ENCODE assay signal across 19 cellular contexts in the genomic region with DNA sequence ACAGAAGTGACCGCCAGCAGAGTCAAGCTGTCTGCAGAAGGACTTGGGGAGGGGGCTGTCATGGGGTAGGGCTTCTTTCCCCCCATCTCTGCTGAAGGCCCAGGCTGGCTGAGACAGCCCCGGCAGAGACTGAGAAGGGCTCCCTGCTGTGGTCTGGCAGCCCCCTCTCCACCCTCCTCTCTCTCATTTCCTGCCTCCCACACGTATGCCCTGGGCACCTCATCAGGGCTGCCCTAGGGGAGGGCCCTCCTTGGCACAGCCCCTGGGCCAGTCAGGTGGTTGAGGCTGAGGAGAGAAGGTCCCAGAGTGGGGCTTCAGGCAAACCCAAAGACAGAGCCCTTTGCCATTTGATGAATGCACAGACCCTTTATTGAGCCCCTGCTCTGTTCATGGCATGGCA. TPM values are rescaled to one million over a fixed set of nuclear protein-coding genes. Genes with fewer than 3 reads are reported as not detected.
"Had no signal": no experiment of that assay in that cellular context is flagged by ENCODE, and none has a peak within 500 bp of the region (broad histone marks: within the 10 kb centered on the region; RNA-seq: fewer than 3 reads in every experiment).

No MANE protein-coding gene starts in this region.

- H3K27me3 ChIP-seq: breast epithelium had no signal

- H3K36me3 Mint-ChIP-seq: natural killer cell treated with Interleukin-12 subunit alpha and Interleukin-12 subunit beta and Interleukin-15 and Interleukin-18, amount 100 ng/mL, for 72 hours; type B pancreatic cell had no signal

- ATAC-seq: activated CD4-positive, CD25-positive, alpha-beta regulatory T cell treated with anti-CD3 and anti-CD28 coated beads, Interleukin-2, amount 50 U/mL, for 24 hours; activated T-helper 17 cell treated with anti-CD3 and anti-CD28 coated beads, Interleukin-2, amount 50 U/mL, for 72 hours; left lobe of liver; natural killer cell treated with Interleukin-12 subunit alpha and Interleukin-12 subunit beta and Interleukin-15 and Interleukin-18, amount 100 ng/mL, for 72 hours had no signal

- DNase-seq: activated naive CD4-positive, alpha-beta T cell treated with Interleukin-2 at 50 U/mL for 16 hours; aorta; islet precursor cell; mammary epithelial cell; occipital lobe; stimulated activated CD4-positive, alpha-beta T cell treated with anti-CD3 and anti-CD28 coated beads, Interleukin-15, amount 100 ng/mL, for 24 hours; stimulated activated CD4-positive, alpha-beta T cell treated with anti-CD3 and anti-CD28 coated beads, Interleukin-4, amount 100 ng/mL, for 1 hour; stimulated activated naive CD4-positive, alpha-beta T cell treated with Interleukin-2 at 50 U/mL for 16 hours; T-helper 9 cell had no signal

- H3K9me3 ChIP-seq: breast epithelium, suprapubic skin had no signal

- H3K27ac ChIP-seq: breast epithelium, epithelial cell of prostate, skin epidermis, suprapubic skin had no signal

- H3K27ac Mint-ChIP-seq: activated T-helper 17 cell treated with anti-CD3 and anti-CD28 coated beads, Interleukin-2, amount 50 U/mL, for 72 hours; natural killer cell treated with Interleukin-12 subunit alpha and Interleukin-12 subunit beta and Interleukin-15 and Interleukin-18, amount 100 ng/mL, for 72 hours; type B pancreatic cell had no signal

- H3K9me3 Mint-ChIP-seq: activated T-helper 17 cell treated with anti-CD3 and anti-CD28 coated beads, Interleukin-2, amount 50 U/mL, for 72 hours; natural killer cell treated with Interleukin-12 subunit alpha and Interleukin-12 subunit beta and Interleukin-15 and Interleukin-18, amount 100 ng/mL, for 72 hours; type B pancreatic cell had no signal

- H3K4me1 Mint-ChIP-seq: activated T-helper 17 cell treated with anti-CD3 and anti-CD28 coated beads, Interleukin-2, amount 50 U/mL, for 72 hours had no signal

- H3K36me3 ChIP-seq: breast epithelium, suprapubic skin had no signal

- H3K4me3 ChIP-seq: breast epithelium, skin epidermis, suprapubic skin had no signal

- H3K4me3 Mint-ChIP-seq: activated T-helper 17 cell treated with anti-CD3 and anti-CD28 coated beads, Interleukin-2, amount 50 U/mL, for 72 hours; natural killer cell treated with Interleukin-12 subunit alpha and Interleukin-12 subunit beta and Interleukin-15 and Interleukin-18, amount 100 ng/mL, for 72 hours; type B pancreatic cell had no signal

RNA-seq across cellular contexts. Expression of gene RASD2, which starts 3.6 kb away (rescaled TPM):
- total RNA-seq: dermis microvascular lymphatic vessel endothelial cell, left lobe of liver had no signal
